ENCODE assay signal across 11 cellular contexts in genomic region chr1:44811234-44811633, GRCh38. TPM values are rescaled to one million over a fixed set of nuclear protein-coding genes. Genes with fewer than 3 reads are reported as not detected.
A peak's percentile ranks its signal among the peaks of the same experiment; 100 is the strongest.
DNase-seq lines count a peak whose midpoint lies in the region; ATAC-seq and TF ChIP-seq lines count a peak whose summit lies in the region.
"Had no signal": no experiment of that assay in that cellular context is flagged by ENCODE, and none has a peak within 500 bp of the region (broad histone marks: within the 10 kb centered on the region; RNA-seq: fewer than 3 reads in every experiment).

No MANE protein-coding gene starts in this region.

- H3K36me3 Mint-ChIP-seq in endothelial cell (ENCODE audit: low read depth, unreplicated experiment) (peaks cover 31% of the 10 kb centered on the region), osteocyte (ENCODE audit: unreplicated experiment) (peaks cover 16% of the 10 kb centered on the region)

- DNase-seq in AG04450 (ENCODE audit: low read depth, low spot score) = no peak
- peak in 2 of 3 donors; percentile 11 to 25 for DNase-seq in Peyer's patch
- no peak for DNase-seq in endothelial cell (ENCODE audit: low spot score)
- no peak for DNase-seq in osteocyte (ENCODE audit: extremely low spot score, unreplicated experiment)
- no peak for DNase-seq in OCI-M2 (lab: John Stamatoyannopoulos, UW; ENCODE audit: unreplicated experiment)
- no peak for DNase-seq in foreskin melanocyte
- no peak for DNase-seq in UCSD-AML1 (lab: John Stamatoyannopoulos, UW; ENCODE audit: unreplicated experiment)
- DNase-seq: DND-41 had no signal

- H3K36me3 ChIP-seq in Peyer's patch = peaks cover 0 to 2% (median 0%) of the 10 kb centered on the region in 3 donors
- H3K36me3 ChIP-seq: right lobe of liver had no signal

- H3K27ac Mint-ChIP-seq in endothelial cell (ENCODE audit: unreplicated experiment) (peak overlapping the region; percentile 73), osteocyte (ENCODE audit: unreplicated experiment) (peak overlapping the region; percentile 100)

- no peak for TF ChIP-seq POLR2A in Peyer's patch (IDR thresholded peaks at IDR 0.05)

- POLR2A ChIA-PET in AG04450 (lab: Yijun Ruan, JAX) = interaction anchor here (3.3 kb wide), 1 partner anchor 11 kb away, joined by 18 read pairs; the partner anchor contains the start of gene PLK3

- H3K27ac ChIP-seq in AG04450 (ENCODE audit: low read depth, low read length) (peak overlapping the region; percentile 32), Peyer's patch (peak overlapping the region; percentile 25 to 98 (median 96))

- H3K9me3 Mint-ChIP-seq in endothelial cell (ENCODE audit: unreplicated experiment) = no peaks in the 10 kb centered on the region
- no peaks in the 10 kb centered on the region for H3K9me3 Mint-ChIP-seq in osteocyte (ENCODE audit: unreplicated experiment)

- H3K4me3 Mint-ChIP-seq in endothelial cell (ENCODE audit: unreplicated experiment) (peak overlapping the region; percentile 62), osteocyte (ENCODE audit: unreplicated experiment) (peak overlapping the region; percentile 44)

- no peak for TF ChIP-seq CTCF in AG04450 (IDR thresholded peaks at IDR 0.05; ENCODE audit: low read depth, low read length)
- no peak for TF ChIP-seq CTCF in Peyer's patch (IDR thresholded peaks at IDR 0.05)
- no peak for TF ChIP-seq CTCF in endothelial cell (IDR thresholded peaks at IDR 0.05; ENCODE audit: unreplicated experiment)
- no peak for TF ChIP-seq CTCF in osteocyte (IDR thresholded peaks at IDR 0.05)

- CTCF ChIA-PET in AG04450 (lab: Charles Lee) = interaction anchor here (0.6 to 0.7 kb wide), 2 partner anchors 11 to 91 kb away, joined by 5 read pairs; partner anchors contain the start of gene PLK3

- peaks cover 41% of the 10 kb centered on the region for H3K27me3 Mint-ChIP-seq in endothelial cell (ENCODE audit: unreplicated experiment)
- H3K27me3 Mint-ChIP-seq in osteocyte (ENCODE audit: unreplicated experiment) = no peaks in the 10 kb centered on the region

- H3K27me3 ChIP-seq in AG04450 (ENCODE audit: control insufficient read depth, insufficient read depth, low read length) (no peaks in the 10 kb centered on the region), Peyer's patch (no peaks in the 10 kb centered on the region)
- H3K27me3 ChIP-seq: body of pancreas, right lobe of liver had no signal

- H3K4me1 Mint-ChIP-seq in endothelial cell (ENCODE audit: unreplicated experiment) (peaks cover 60% of the 10 kb centered on the region), osteocyte (ENCODE audit: unreplicated experiment) (peaks cover 75% of the 10 kb centered on the region)

- H3K9me3 ChIP-seq in AG04450 (ENCODE audit: control insufficient read depth, insufficient read depth, low read length) (no peaks in the 10 kb centered on the region; the same call in 1 of the 2 replicates), Peyer's patch (no peaks in the 10 kb centered on the region)
- H3K9me3 ChIP-seq: body of pancreas, right lobe of liver had no signal

- H3K4me3 ChIP-seq in AG04450 (ENCODE audit: low read depth, low read length) (no peak overlapping the region), Peyer's patch (no peak overlapping the region)
- H3K4me3 ChIP-seq: body of pancreas, right lobe of liver had no signal

- no peak for ATAC-seq in GM18868 (IDR thresholded peaks at IDR 0.05; ENCODE audit: unreplicated experiment)
- ATAC-seq: body of pancreas, right lobe of liver had no signal

- H3K4me1 ChIP-seq in Peyer's patch = peaks cover 13 to 55% (median 49%) of the 10 kb centered on the region in 4 donors

RNA-seq across cellular contexts. Expression of gene BTBD19, which starts 2.9 kb away (rescaled TPM):
- 6.9 and 7.3 TPM in 2 replicates for polyA plus RNA-seq in AG04450 (2011; rRNA removed)
- polyA minus RNA-seq in AG04450 (2011; rRNA and poly(A)+ RNA removed) = 5.0 and 10.7 TPM in 2 replicates
- 1 to 10 TPM; 2.6 to 7.4 (median 3.5) TPM for total RNA-seq in Peyer's patch
- total RNA-seq in endothelial cell (ENCODE audit: unreplicated experiment) = 10.4 TPM
- total RNA-seq in osteocyte = 39.1 and 51.2 TPM in 2 replicates

RNA-seq across cellular contexts. Expression of gene DYNLT4, which starts 4.1 kb away (rescaled TPM):
- not detected in 2 replicates for polyA plus RNA-seq in AG04450 (2011; rRNA removed)
- not detected in 2 replicates for polyA minus RNA-seq in AG04450 (2011; rRNA and poly(A)+ RNA removed)
- total RNA-seq in Peyer's patch (1 to 10 TPM in 1 of 4 donors, not detected in 3; 3.5 TPM), endothelial cell (ENCODE audit: unreplicated experiment) (1.4 TPM), osteocyte (0.48 TPM in 1 of 2 replicates, not detected in the other)

RNA-seq across cellular contexts. Expression of gene PLK3, which starts 11.1 kb away (rescaled TPM):
- polyA plus RNA-seq in AG04450 (2011; rRNA removed) = 14.2 and 20.1 TPM in 2 replicates
- 17.2 and 22.6 TPM in 2 replicates for polyA minus RNA-seq in AG04450 (2011; rRNA and poly(A)+ RNA removed)
- 10 to 100 TPM in 3 of 4 donors, 1 to 10 TPM in 1; 7.7 to 28.1 (median 23.5) TPM for total RNA-seq in Peyer's patch
- 17.2 TPM for total RNA-seq in endothelial cell (ENCODE audit: unreplicated experiment)
- 43.8 and 57.1 TPM in 2 replicates for total RNA-seq in osteocyte

RNA-seq across cellular contexts. Expression of gene BEST4, which starts 23.3 kb away (rescaled TPM):
- polyA plus RNA-seq in AG04450 (2011; rRNA removed) = 0.07 and 0.17 TPM in 2 replicates
- polyA minus RNA-seq in AG04450 (2011; rRNA and poly(A)+ RNA removed) = not detected in 2 replicates
- total RNA-seq in Peyer's patch = 10 to 100 TPM in 3 of 4 donors, 1 to 10 TPM in 1; 5.0 to 59.8 (median 28.6) TPM
- total RNA-seq in endothelial cell (ENCODE audit: unreplicated experiment) = 0.18 TPM
- total RNA-seq in osteocyte = 0.18 and 0.48 TPM in 2 replicates

RNA-seq across cellular contexts. Expression of gene PTCH2, which starts 31.8 kb away (rescaled TPM):
- polyA plus RNA-seq in AG04450 (2011; rRNA removed) = 0.20 and 0.36 TPM in 2 replicates
- 0.43 and 0.69 TPM in 2 replicates for polyA minus RNA-seq in AG04450 (2011; rRNA and poly(A)+ RNA removed)
- total RNA-seq in Peyer's patch (1 to 10 TPM in 2 of 4 donors, under 1 TPM in 2; 0.27 to 2.5 (median 0.79) TPM), endothelial cell (ENCODE audit: unreplicated experiment) (0.51 TPM), osteocyte (1.4 TPM in 2 replicates)

Comparison
In these comparisons a context has a peak if more than half of its experiments do, and no peak if none do; other contexts are left out.
1. DNase-seq: peak in Peyer's patch (2 of 3); none in AG04450 (single experiment), endothelial cell (single experiment), osteocyte (single experiment), OCI-M2 (single experiment), foreskin melanocyte (single experiment) and UCSD-AML1 (single experiment).